ENCODE assay signal across 30 cellular contexts in the genomic region with DNA sequence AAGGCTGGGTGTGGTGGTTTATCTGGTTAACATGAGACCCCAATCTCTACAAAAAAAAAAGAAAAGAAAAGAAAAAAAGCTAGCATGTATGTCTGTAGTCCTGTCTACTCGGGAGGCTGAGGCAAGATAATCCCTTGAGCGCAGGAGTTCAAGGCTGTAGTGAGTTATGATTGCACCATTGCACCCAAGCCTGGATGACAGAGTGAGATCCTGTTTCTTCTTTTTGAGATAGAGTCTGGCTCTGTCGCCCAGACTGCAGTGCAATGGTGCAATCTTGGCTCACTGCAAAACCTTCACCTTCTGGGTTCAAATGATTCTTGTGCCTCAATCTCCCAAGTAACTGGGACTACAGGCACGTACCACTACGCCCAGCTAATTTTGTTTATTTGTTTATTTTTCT. TPM values are rescaled to one million over a fixed set of nuclear protein-coding genes. Genes with fewer than 3 reads are reported as not detected.
DNase-seq lines count a peak whose midpoint lies in the region; ATAC-seq, FAIRE-seq and TF ChIP-seq lines count a peak whose summit lies in the region.
"Had no signal": no experiment of that assay in that cellular context is flagged by ENCODE, and none has a peak within 500 bp of the region (broad histone marks: within the 10 kb centered on the region; RNA-seq: fewer than 3 reads in every experiment).

No MANE protein-coding gene starts in this region.

- POLR2A ChIA-PET in HepG2 (lab: Yijun Ruan, JAX): no interaction called here
- POLR2A ChIA-PET in K562 (lab: Yijun Ruan, JAX): interaction anchor here (0.6 to 1.3 kb wide), 2 partner anchors 11 to 173 kb away, joined by 3 read pairs; no protein-coding TSS in a partner anchor

- DNase-seq in HepG2 (ENCODE audit: low spot score) (peak; percentile 82), right lobe of liver (no peak), SKM-1 treated with dmso at 0.1 percent for 144 hours (lab: John Stamatoyannopoulos, UW; ENCODE audit: unreplicated experiment) (peak; percentile 78), K562 (ENCODE audit: extremely low read depth in 1 of 4, low spot score in 3 of 4) (peak in 1 of 4 experiments; percentile 38), GM10266 (ENCODE audit: extremely low spot score) (no peak), thyroid gland (no peak)
- no peak for DNase-seq in activated T-helper 1 cell treated with anti-CD3 and anti-CD28 coated beads, Interleukin-12 subunit alpha, Interleukin-12 subunit beta, Interleukin-2, Interleukin-4 antibody, amounts not matched to agents 30 ng/mL and 10 ng/mL and 1 ng/mL, durations not matched to agents 14 hours and 24 hours and 36 hours (ENCODE audit: low spot score)
- DNase-seq: 8988T; ACHN; BE2C; CD8-positive, alpha-beta memory T cell; DMS 273 treated with DMSO at 0.1 percent for 48 hours; DMS79; EL; GDM1; Kasumi-1; NCI-H1092; NCI-H1417 treated with DMSO at 0.1 percent for 48 hours; NCI-H1694 treated with DMSO at 0.1 percent for 48 hours; NCI-H2081; NCI-H2171; NCI-H226; NCI-H510A; NCI-H69; SJCRH30 had no signal

- no peak for TF ChIP-seq RAD21 in HepG2 (CRISPR knock-in tag; IDR thresholded peaks at IDR 0.05)
- TF ChIP-seq RAD21 in K562 (CRISPR knock-in tag; conservative IDR thresholded peaks at IDR 0.05 in 1 of 2, IDR thresholded peaks at IDR 0.05 in 1 of 2): no peak

- TF ChIP-seq EP300 in HepG2 (IDR thresholded peaks at IDR 0.05; ENCODE audit: low read depth in 2 of 2, low read length in 2 of 2) (peak in 1 of 2 experiments; percentile 56; a peak in 1 of 4 replicates), HepG2 (CRISPR knock-in tag; IDR thresholded peaks at IDR 0.05; ENCODE audit: borderline replicate concordance) (0 out of 2 replicates have a peak, but pooled peaks have one; percentile 32), K562 (IDR thresholded peaks at IDR 0.05; ENCODE audit: low read length) (no peak)

- H3K4me3 Mint-ChIP-seq in activated T-helper 1 cell treated with anti-CD3 and anti-CD28 coated beads, Interleukin-12 subunit alpha, Interleukin-12 subunit beta, Interleukin-2, Interleukin-4 antibody, amounts not matched to agents 30 ng/mL and 10 ng/mL and 1 ng/mL, durations not matched to agents 14 hours and 24 hours and 36 hours: no peak overlapping the region
- H3K4me3 Mint-ChIP-seq: CD14-positive monocyte; CD8-positive, alpha-beta memory T cell had no signal

- CTCF ChIA-PET in HepG2 (lab: Yijun Ruan, JAX; ENCODE audit: low intra/inter-chr PET ratio, low total read pairs): no interaction called here
- CTCF ChIA-PET in K562 (lab: Yijun Ruan, JAX; ENCODE audit: low intra/inter-chr PET ratio): interaction anchor here (0.7 kb wide), 1 partner anchor 30 kb away, joined by 4 read pairs; no protein-coding TSS in a partner anchor

- WGBS in HepG2 (ENCODE audit: low lambda C conversion rate): 6% methylated on average over 4 of the region's 5 CpGs
- 63% methylated on average over 4 of the region's 5 CpGs for WGBS in right lobe of liver (ENCODE audit: insufficient coverage, low coverage, low lambda C conversion rate, missing lambda C conversion rate)
- 35% methylated on average over 5 of the region's 5 CpGs for WGBS in K562 (ENCODE audit: insufficient coverage, low coverage, missing lambda C conversion rate)
- 86 to 90% methylated on average over 5 of the region's 5 CpGs for WGBS in thyroid gland, 2 donors

- peak; percentile 80 for ATAC-seq in HepG2
- ATAC-seq in right lobe of liver: no peak
- ATAC-seq in K562: peak; percentile 57
- ATAC-seq: HCT116, SK-N-SH treated with all-trans-retinoic acid at 6 μM for 48 hours had no signal

- BruUV-seq in HepG2 (replicated peaks; lab: Mats Ljungman, UMichigan): no TSS peak
- BruUV-seq in K562 (replicated peaks; lab: Mats Ljungman, UMichigan): no TSS peak

- no peaks in the 10 kb centered on the region for H3K79me2 ChIP-seq in HepG2 (ENCODE audit: insufficient read depth, low read length)
- H3K79me2 ChIP-seq in K562 (ENCODE audit: control insufficient read depth, insufficient read depth, low read length): no peaks in the 10 kb centered on the region

- FAIRE-seq in HepG2 (lab: Jason Lieb, UNC): peak; percentile 79
- FAIRE-seq in K562 (lab: Jason Lieb, UNC): peak; percentile 59
- FAIRE-seq: GM12891, RCC 7860 had no signal

- H3K27ac ChIP-seq in HepG2 (ENCODE audit: extremely low read length, insufficient read depth, low read length) (peak overlapping the region; percentile 47), right lobe of liver (no peak overlapping the region), K562 (ENCODE audit: extremely low read depth, low read depth, low read length) (no peak overlapping the region), thyroid gland (no peak overlapping the region)
- H3K27ac ChIP-seq: SJCRH30 had no signal

- H2AFZ ChIP-seq in HepG2 (ENCODE audit: low read length) (no peak overlapping the region), K562 (ENCODE audit: low read depth, low read length) (peak overlapping the region; percentile 19; the same call in 1 of the 2 replicates)

- intact Hi-C loops in HepG2 (cut with micrococcal nuclease; ENCODE audit: unreplicated experiment): no loop called here
- intact Hi-C loops in right lobe of liver (cut with DNase I): loop anchor here (5.0 to 10.0 kb wide), 2 partner anchors 270 to 272 kb away; no protein-coding TSS in a partner anchor
- intact Hi-C loops in K562 (cut with micrococcal nuclease): no loop called here
- intact Hi-C loops in thyroid gland (cut with DNase I): no loop called here
- intact Hi-C loops in activated T-helper 1 cell treated with anti-CD3 and anti-CD28 coated beads, Interleukin-12 subunit alpha, Interleukin-12 subunit beta, Interleukin-2, Interleukin-4 antibody, amounts not matched to agents 30 ng/mL and 10 ng/mL and 1 ng/mL, durations not matched to agents 14 hours and 24 hours and 36 hours (cut with micrococcal nuclease): no loop called here

- H3K4me2 ChIP-seq in HepG2 (ENCODE audit: low read depth, low read length) (peak overlapping the region; percentile 64), K562 (ENCODE audit: insufficient read depth, low read length) (no peak overlapping the region)

- no peaks in the 10 kb centered on the region for H3K9me3 ChIP-seq in HepG2 (ENCODE audit: low read length)
- H3K9me3 ChIP-seq in right lobe of liver: no peaks in the 10 kb centered on the region
- H3K9me3 ChIP-seq in K562 (replicated peaks; ENCODE audit: control insufficient read depth, insufficient read depth, low read depth, low read length): peaks cover 10% of the 10 kb centered on the region
- no peaks in the 10 kb centered on the region for H3K9me3 ChIP-seq in thyroid gland
- H3K9me3 ChIP-seq: BE2C, SJCRH30 had no signal

- H3K27me3 ChIP-seq in HepG2 (ENCODE audit: control insufficient read depth in 1 of 2, insufficient read depth in 2 of 2, low read length in 2 of 2) (no peaks in the 10 kb centered on the region), right lobe of liver (no peaks in the 10 kb centered on the region), K562 (ENCODE audit: control insufficient read depth in 2 of 2, insufficient read depth in 2 of 2, low read length in 2 of 2) (no peaks in the 10 kb centered on the region), thyroid gland (no peaks in the 10 kb centered on the region)
- H3K27me3 ChIP-seq: BE2C, SJCRH30 had no signal

- no peak overlapping the region for H3K9ac ChIP-seq in HepG2 (ENCODE audit: insufficient read depth, low read depth, low read length)
- no peak overlapping the region for H3K9ac ChIP-seq in K562 (ENCODE audit: insufficient read depth in 1 of 2, low read depth in 2 of 2, low read length in 2 of 2)

- H4K20me1 ChIP-seq in HepG2 (ENCODE audit: insufficient read depth, low read length) (no peaks in the 10 kb centered on the region), K562 (replicated peaks; ENCODE audit: control insufficient read depth, insufficient read depth, low read length) (no peaks in the 10 kb centered on the region)

- no peaks in the 10 kb centered on the region for H3K4me1 Mint-ChIP-seq in activated T-helper 1 cell treated with anti-CD3 and anti-CD28 coated beads, Interleukin-12 subunit alpha, Interleukin-12 subunit beta, Interleukin-2, Interleukin-4 antibody, amounts not matched to agents 30 ng/mL and 10 ng/mL and 1 ng/mL, durations not matched to agents 14 hours and 24 hours and 36 hours (ENCODE audit: low read depth)
- H3K4me1 Mint-ChIP-seq: CD8-positive, alpha-beta memory T cell had no signal

- no peak overlapping the region for H3K27ac Mint-ChIP-seq in activated T-helper 1 cell treated with anti-CD3 and anti-CD28 coated beads, Interleukin-12 subunit alpha, Interleukin-12 subunit beta, Interleukin-2, Interleukin-4 antibody, amounts not matched to agents 30 ng/mL and 10 ng/mL and 1 ng/mL, durations not matched to agents 14 hours and 24 hours and 36 hours

- H3K4me3 ChIP-seq in HepG2 (replicated peaks in 1 of 3; ENCODE audit: insufficient read depth in 1 of 3, low read depth in 2 of 3, low read length in 3 of 3) (peak overlapping the region in 1 of 3 experiments; percentile 23; a peak in 1 of 6 replicates), right lobe of liver (no peak overlapping the region), K562 (no peak overlapping the region), thyroid gland (replicated peaks in 1 of 3) (no peak overlapping the region)
- H3K4me3 ChIP-seq: SJCRH30 had no signal

- TF ChIP-seq CTCF in HepG2 (CRISPR knock-in tag; IDR thresholded peaks at IDR 0.05) (no peak), right lobe of liver (IDR thresholded peaks at IDR 0.05) (no peak), K562 (IDR thresholded peaks at IDR 0.05 in 2 of 3, conservative IDR thresholded peaks at IDR 0.05 in 1 of 3; ENCODE audit: insufficient read depth in 2 of 3, low read depth in 1 of 3, low read length in 3 of 3) (no peak), GM10266 (IDR thresholded peaks at IDR 0.05; ENCODE audit: control insufficient read depth, insufficient read depth, low read depth, missing control alignments) (no peak), thyroid gland (IDR thresholded peaks at IDR 0.05) (no peak)

- peaks cover 46% of the 10 kb centered on the region for H3K4me1 ChIP-seq in HepG2 (ENCODE audit: insufficient read depth, low read length)
- H3K4me1 ChIP-seq in right lobe of liver: no peaks in the 10 kb centered on the region
- H3K4me1 ChIP-seq in K562 (replicated peaks in 1 of 2; ENCODE audit: control insufficient read depth in 2 of 2, insufficient read depth in 2 of 2, low read length in 2 of 2): peaks cover 4 to 5% of the 10 kb centered on the region in 2 experiments; a peak in 2 of 5 replicates
- no peaks in the 10 kb centered on the region for H3K4me1 ChIP-seq in thyroid gland
- H3K4me1 ChIP-seq: BE2C, SJCRH30 had no signal

- H3K27me3 Mint-ChIP-seq in activated T-helper 1 cell treated with anti-CD3 and anti-CD28 coated beads, Interleukin-12 subunit alpha, Interleukin-12 subunit beta, Interleukin-2, Interleukin-4 antibody, amounts not matched to agents 30 ng/mL and 10 ng/mL and 1 ng/mL, durations not matched to agents 14 hours and 24 hours and 36 hours (ENCODE audit: insufficient read depth): no peaks in the 10 kb centered on the region
- H3K27me3 Mint-ChIP-seq: CD8-positive, alpha-beta memory T cell had no signal

- H3K9me3 Mint-ChIP-seq in activated T-helper 1 cell treated with anti-CD3 and anti-CD28 coated beads, Interleukin-12 subunit alpha, Interleukin-12 subunit beta, Interleukin-2, Interleukin-4 antibody, amounts not matched to agents 30 ng/mL and 10 ng/mL and 1 ng/mL, durations not matched to agents 14 hours and 24 hours and 36 hours: no peaks in the 10 kb centered on the region
- H3K9me3 Mint-ChIP-seq: CD8-positive, alpha-beta memory T cell had no signal

- TF ChIP-seq POLR2A in HepG2 (IDR thresholded peaks at IDR 0.05; ENCODE audit: insufficient read depth in 1 of 2, low read depth in 2 of 2, low read length in 2 of 2) (no peak), right lobe of liver (IDR thresholded peaks at IDR 0.05) (no peak), K562 (conservative IDR thresholded peaks at IDR 0.05) (no peak), thyroid gland (IDR thresholded peaks at IDR 0.05) (no peak)

- H3K36me3 ChIP-seq in HepG2 (replicated peaks in 1 of 2; ENCODE audit: control insufficient read depth in 1 of 2, insufficient read depth in 2 of 2, low read length in 2 of 2): no peaks in the 10 kb centered on the region
- H3K36me3 ChIP-seq in right lobe of liver: no peaks in the 10 kb centered on the region
- no peaks in the 10 kb centered on the region for H3K36me3 ChIP-seq in K562 (ENCODE audit: control insufficient read depth, insufficient read depth, low read length)
- no peaks in the 10 kb centered on the region for H3K36me3 ChIP-seq in thyroid gland
- H3K36me3 ChIP-seq: BE2C, SJCRH30 had no signal

- in situ Hi-C loops in HepG2 (cut with HindIII; ENCODE audit: extremely low pct_ligation_motif_present, low pct_unique_long_range_greater_than_20kb): loop anchor here (5.0 kb wide), 1 partner anchor 277 kb away; no protein-coding TSS in a partner anchor
- in situ Hi-C loops in K562 (cut with MboI): no loop called here

- no peaks in the 10 kb centered on the region for H3K9me1 ChIP-seq in K562 (ENCODE audit: control insufficient read depth, insufficient read depth, low read length)

- H3K36me3 Mint-ChIP-seq in activated T-helper 1 cell treated with anti-CD3 and anti-CD28 coated beads, Interleukin-12 subunit alpha, Interleukin-12 subunit beta, Interleukin-2, Interleukin-4 antibody, amounts not matched to agents 30 ng/mL and 10 ng/mL and 1 ng/mL, durations not matched to agents 14 hours and 24 hours and 36 hours (ENCODE audit: low read depth): no peaks in the 10 kb centered on the region
- H3K36me3 Mint-ChIP-seq: CD14-positive monocyte; CD8-positive, alpha-beta memory T cell had no signal

RNA-seq across cellular contexts. Expression of a gene that starts 8.4 kb away (rescaled TPM):
- 45.6 and 59.4 TPM in 2 replicates for total RNA-seq in HepG2 (2016; rRNA removed; fragmentation: Illumina TruSeq; extraction: Trizol)
- 13.6 and 17.0 TPM in 2 replicates for total RNA-seq in HepG2 (2016; cell fraction: cytosol; rRNA removed; fragmentation: Illumina TruSeq; extraction: Trizol; ENCODE audit: low read depth)
- 38.6 and 62.5 TPM in 2 replicates for total RNA-seq in HepG2 (2016; cell fraction: insoluble cytoplasmic fraction; rRNA removed; fragmentation: Illumina TruSeq; extraction: Trizol)
- 22.4 and 24.3 TPM in 2 replicates for total RNA-seq in HepG2 (2016; cell fraction: membrane; rRNA removed; fragmentation: Illumina TruSeq; extraction: Trizol)
- total RNA-seq in HepG2 (2016; cell fraction: nucleus; rRNA removed; fragmentation: Illumina TruSeq; extraction: Trizol): 62.9 and 74.7 TPM in 2 replicates
- 30.6 and 40.7 TPM in 2 replicates for polyA plus RNA-seq in HepG2 (2011; rRNA removed)
- polyA plus RNA-seq in HepG2 (2011; cell fraction: cytosol; rRNA removed): 28.3 and 39.0 TPM in 2 replicates
- polyA plus RNA-seq in HepG2 (2011; cell fraction: nucleus; rRNA removed): 163 and 197 TPM in 2 replicates
- 24.2 and 29.1 TPM in 2 replicates for polyA plus RNA-seq in HepG2 (2012)
- polyA plus RNA-seq in HepG2 (2016; cell fraction: cytosol; fragmentation: Illumina TruSeq; extraction: Trizol; ENCODE audit: low read depth): 11.0 and 12.5 TPM in 2 replicates
- polyA plus RNA-seq in HepG2 (2016; cell fraction: insoluble cytoplasmic fraction; fragmentation: Illumina TruSeq; extraction: Trizol; ENCODE audit: low read depth): 25.7 and 33.1 TPM in 2 replicates
- 9.0 and 9.5 TPM in 2 replicates for polyA plus RNA-seq in HepG2 (2016; cell fraction: membrane; fragmentation: Illumina TruSeq; extraction: Trizol; ENCODE audit: low read depth)
- polyA plus RNA-seq in HepG2 (2016; cell fraction: nucleus; fragmentation: Illumina TruSeq; extraction: Trizol; ENCODE audit: insufficient read depth, low read depth): 92.0 and 98.7 TPM in 2 replicates
- polyA minus RNA-seq in HepG2 (2011; rRNA and poly(A)+ RNA removed; ENCODE audit: low replicate concordance): 105 and 153 TPM in 2 replicates
- polyA minus RNA-seq in HepG2 (2011; cell fraction: cytosol; rRNA and poly(A)+ RNA removed): 32.0 and 32.5 TPM in 2 replicates
- polyA minus RNA-seq in HepG2 (2011; cell fraction: nucleus; rRNA and poly(A)+ RNA removed): 66.0 and 72.5 TPM in 2 replicates
- 10 to 100 TPM; 20.1 to 40.9 (median 28.7) TPM for total RNA-seq in right lobe of liver
- 284 and 628 TPM in 2 replicates for total RNA-seq in K562 (2011; cell fraction: chromatin; rRNA removed; ENCODE audit: low replicate concordance)
- 355 and 369 TPM in 2 replicates for total RNA-seq in K562 (2011; cell fraction: nucleolus; rRNA removed)
- 282 and 303 TPM in 2 replicates for total RNA-seq in K562 (2011; cell fraction: nucleoplasm; rRNA removed)
- total RNA-seq in K562 (2014; rRNA removed): 144 and 154 TPM in 2 replicates
- 48.8 and 53.4 TPM in 2 replicates for total RNA-seq in K562 (2014; rRNA removed; fragmentation: Illumina TruSeq; extraction: Trizol)
- total RNA-seq in K562 (2015; rRNA removed; fragmentation: Illumina TruSeq; extraction: Trizol): 79.0 and 82.5 TPM in 2 replicates
- total RNA-seq in K562 (2021): 155 and 158 TPM in 2 replicates
- 57.0 and 90.6 TPM in 2 replicates for polyA plus RNA-seq in K562 (2011; rRNA removed)
- 80.2 and 129 TPM in 2 replicates for polyA plus RNA-seq in K562 (2011; cell fraction: cytosol; rRNA removed)
- 352 and 482 TPM in 2 replicates for polyA plus RNA-seq in K562 (2011; cell fraction: nucleus; rRNA removed)
- 75.3 and 81.4 TPM in 2 replicates for polyA plus RNA-seq in K562 (2012)
- 83.6 and 100 TPM in 2 replicates for polyA plus RNA-seq in K562 (2014; fragmentation: Illumina TruSeq; extraction: Trizol)
- polyA plus RNA-seq in K562 (2014; fragmentation: Nextera tagmentation; extraction: Ambion mirVana): 10 to 100 TPM; 12.3 to 14.2 TPM
- 104 and 113 TPM in 2 replicates for polyA plus RNA-seq in K562 (2014; rRNA removed)
- 69.4 and 94.1 TPM in 2 replicates for polyA minus RNA-seq in K562 (2011; rRNA and poly(A)+ RNA removed)
- 87.7 and 97.7 TPM in 2 replicates for polyA minus RNA-seq in K562 (2011; cell fraction: cytosol; rRNA and poly(A)+ RNA removed)
- polyA minus RNA-seq in K562 (2011; cell fraction: nucleus; rRNA and poly(A)+ RNA removed): 141 and 156 TPM in 2 replicates
- total RNA-seq in thyroid gland: 10 to 100 TPM; 51.3 to 80.3 (median 72.8) TPM
- total RNA-seq in activated T-helper 1 cell treated with anti-CD3 and anti-CD28 coated beads, Interleukin-12 subunit alpha, Interleukin-12 subunit beta, Interleukin-2, Interleukin-4 antibody, amounts not matched to agents 30 ng/mL and 10 ng/mL and 1 ng/mL, durations not matched to agents 14 hours and 24 hours and 36 hours: 149 and 154 TPM in 2 replicates

RNA-seq across cellular contexts. Expression of a gene that starts 12.9 kb away (rescaled TPM):
- total RNA-seq in HepG2 (2016; rRNA removed; fragmentation: Illumina TruSeq; extraction: Trizol) (53.6 and 58.4 TPM in 2 replicates), right lobe of liver (10 to 100 TPM; 15.6 to 32.0 (median 24.1) TPM), K562 (2014; rRNA removed) (66.0 and 72.2 TPM in 2 replicates), K562 (2014; rRNA removed; fragmentation: Illumina TruSeq; extraction: Trizol) (91.3 and 111 TPM in 2 replicates), K562 (2015; rRNA removed; fragmentation: Illumina TruSeq; extraction: Trizol) (85.8 and 86.0 TPM in 2 replicates), K562 (2021) (195 and 199 TPM in 2 replicates), thyroid gland (10 to 100 TPM; 38.0 to 49.2 (median 45.4) TPM)
- 31.7 and 35.7 TPM in 2 replicates for total RNA-seq in HepG2 (2016; cell fraction: cytosol; rRNA removed; fragmentation: Illumina TruSeq; extraction: Trizol; ENCODE audit: low read depth)
- total RNA-seq in HepG2 (2016; cell fraction: insoluble cytoplasmic fraction; rRNA removed; fragmentation: Illumina TruSeq; extraction: Trizol): 46.9 and 62.8 TPM in 2 replicates
- 19.5 and 23.9 TPM in 2 replicates for total RNA-seq in HepG2 (2016; cell fraction: membrane; rRNA removed; fragmentation: Illumina TruSeq; extraction: Trizol)
- 53.6 and 55.4 TPM in 2 replicates for total RNA-seq in HepG2 (2016; cell fraction: nucleus; rRNA removed; fragmentation: Illumina TruSeq; extraction: Trizol)
- polyA plus RNA-seq in HepG2 (2011; rRNA removed) (38.3 and 47.9 TPM in 2 replicates), K562 (2011; rRNA removed) (62.0 and 63.7 TPM in 2 replicates), K562 (2014; fragmentation: Illumina TruSeq; extraction: Trizol) (124 and 127 TPM in 2 replicates), K562 (2014; fragmentation: Nextera tagmentation; extraction: Ambion mirVana) (10 to 100 TPM; 20.7 to 40.5 TPM), K562 (2014; rRNA removed) (47.2 and 55.8 TPM in 2 replicates)
- polyA plus RNA-seq in HepG2 (2011; cell fraction: cytosol; rRNA removed): 11.9 and 13.7 TPM in 2 replicates
- 28.8 and 29.2 TPM in 2 replicates for polyA plus RNA-seq in HepG2 (2011; cell fraction: nucleus; rRNA removed)
- polyA plus RNA-seq in HepG2 (2012): 35.0 and 49.8 TPM in 2 replicates
- 1.8 and 2.0 TPM in 2 replicates for polyA plus RNA-seq in HepG2 (2016; cell fraction: cytosol; fragmentation: Illumina TruSeq; extraction: Trizol; ENCODE audit: low read depth)
- 35.8 and 41.7 TPM in 2 replicates for polyA plus RNA-seq in HepG2 (2016; cell fraction: insoluble cytoplasmic fraction; fragmentation: Illumina TruSeq; extraction: Trizol; ENCODE audit: low read depth)
- polyA plus RNA-seq in HepG2 (2016; cell fraction: membrane; fragmentation: Illumina TruSeq; extraction: Trizol; ENCODE audit: low read depth): 4.7 and 6.4 TPM in 2 replicates
- polyA plus RNA-seq in HepG2 (2016; cell fraction: nucleus; fragmentation: Illumina TruSeq; extraction: Trizol; ENCODE audit: insufficient read depth, low read depth): 53.2 and 60.9 TPM in 2 replicates
- 72.6 and 165 TPM in 2 replicates for polyA minus RNA-seq in HepG2 (2011; rRNA and poly(A)+ RNA removed; ENCODE audit: low replicate concordance)
- 31.1 and 46.0 TPM in 2 replicates for polyA minus RNA-seq in HepG2 (2011; cell fraction: cytosol; rRNA and poly(A)+ RNA removed)
- 73.1 and 73.5 TPM in 2 replicates for polyA minus RNA-seq in HepG2 (2011; cell fraction: nucleus; rRNA and poly(A)+ RNA removed)
- total RNA-seq in K562 (2011; cell fraction: chromatin; rRNA removed; ENCODE audit: low replicate concordance): 160 and 393 TPM in 2 replicates
- total RNA-seq in K562 (2011; cell fraction: nucleolus; rRNA removed): 70.4 and 74.0 TPM in 2 replicates
- 125 and 187 TPM in 2 replicates for total RNA-seq in K562 (2011; cell fraction: nucleoplasm; rRNA removed)
- polyA plus RNA-seq in K562 (2011; cell fraction: cytosol; rRNA removed): 27.0 and 29.4 TPM in 2 replicates
- 54.6 and 73.8 TPM in 2 replicates for polyA plus RNA-seq in K562 (2011; cell fraction: nucleus; rRNA removed)
- 72.1 and 86.8 TPM in 2 replicates for polyA plus RNA-seq in K562 (2012)
- 146 and 210 TPM in 2 replicates for polyA minus RNA-seq in K562 (2011; rRNA and poly(A)+ RNA removed)
- polyA minus RNA-seq in K562 (2011; cell fraction: cytosol; rRNA and poly(A)+ RNA removed): 82.4 and 108 TPM in 2 replicates
- polyA minus RNA-seq in K562 (2011; cell fraction: nucleus; rRNA and poly(A)+ RNA removed): 43.5 and 71.9 TPM in 2 replicates
- total RNA-seq in activated T-helper 1 cell treated with anti-CD3 and anti-CD28 coated beads, Interleukin-12 subunit alpha, Interleukin-12 subunit beta, Interleukin-2, Interleukin-4 antibody, amounts not matched to agents 30 ng/mL and 10 ng/mL and 1 ng/mL, durations not matched to agents 14 hours and 24 hours and 36 hours: 136 and 148 TPM in 2 replicates

Comparison
In these comparisons a context has a peak if more than half of its experiments do, and no peak if none do; other contexts are left out.
1. ATAC-seq: peak in HepG2 (single experiment) and K562 (single experiment); none in right lobe of liver (0 of 4).
2. DNase-seq: peak in HepG2 (single experiment) and SKM-1 treated with dmso at 0.1 percent for 144 hours (single experiment); none in right lobe of liver (0 of 3), GM10266 (single experiment), thyroid gland (0 of 2) and activated T-helper 1 cell treated with anti-CD3 and anti-CD28 coated beads, Interleukin-12 subunit alpha, Interleukin-12 subunit beta, Interleukin-2, Interleukin-4 antibody, amounts not matched to agents 30 ng/mL and 10 ng/mL and 1 ng/mL, durations not matched to agents 14 hours and 24 hours and 36 hours (single experiment).
3. intact Hi-C loops: an anchor here in right lobe of liver (5.0 to 10.0 kb wide); none called in HepG2, K562, thyroid gland and activated T-helper 1 cell treated with anti-CD3 and anti-CD28 coated beads, Interleukin-12 subunit alpha, Interleukin-12 subunit beta, Interleukin-2, Interleukin-4 antibody, amounts not matched to agents 30 ng/mL and 10 ng/mL and 1 ng/mL, durations not matched to agents 14 hours and 24 hours and 36 hours.